Comparison of ENCODE assay signal across 1 cellular context in genomic region chr4:142893012-142893411, GRCh38.
TF ChIP-seq lines count a peak whose summit lies in the region.

No MANE protein-coding gene starts in this region.

TF ChIP-seq in GM23338, 12 proteins besides CTCF, POLR2A, EP300 and RAD21 (continued from another document):
- TF ChIP-seq NANOG (IDR thresholded peaks at IDR 0.05; ENCODE audit: borderline replicate concordance) (no peak), POLR2AphosphoS5 (IDR thresholded peaks at IDR 0.05; ENCODE audit: low read depth) (no peak), CREB1 (CRISPR knock-in tag; IDR thresholded peaks at IDR 0.05; ENCODE audit: low read depth) (no peak), EZH2 (IDR thresholded peaks at IDR 0.05; ENCODE audit: low read depth, unreplicated experiment) (no peak), ZNF331 (CRISPR knock-in tag; IDR thresholded peaks at IDR 0.05; ENCODE audit: low read depth) (no peak), REST (IDR thresholded peaks at IDR 0.05; ENCODE audit: unreplicated experiment) (no peak)
- TF ChIP-seq, protein P1, sequence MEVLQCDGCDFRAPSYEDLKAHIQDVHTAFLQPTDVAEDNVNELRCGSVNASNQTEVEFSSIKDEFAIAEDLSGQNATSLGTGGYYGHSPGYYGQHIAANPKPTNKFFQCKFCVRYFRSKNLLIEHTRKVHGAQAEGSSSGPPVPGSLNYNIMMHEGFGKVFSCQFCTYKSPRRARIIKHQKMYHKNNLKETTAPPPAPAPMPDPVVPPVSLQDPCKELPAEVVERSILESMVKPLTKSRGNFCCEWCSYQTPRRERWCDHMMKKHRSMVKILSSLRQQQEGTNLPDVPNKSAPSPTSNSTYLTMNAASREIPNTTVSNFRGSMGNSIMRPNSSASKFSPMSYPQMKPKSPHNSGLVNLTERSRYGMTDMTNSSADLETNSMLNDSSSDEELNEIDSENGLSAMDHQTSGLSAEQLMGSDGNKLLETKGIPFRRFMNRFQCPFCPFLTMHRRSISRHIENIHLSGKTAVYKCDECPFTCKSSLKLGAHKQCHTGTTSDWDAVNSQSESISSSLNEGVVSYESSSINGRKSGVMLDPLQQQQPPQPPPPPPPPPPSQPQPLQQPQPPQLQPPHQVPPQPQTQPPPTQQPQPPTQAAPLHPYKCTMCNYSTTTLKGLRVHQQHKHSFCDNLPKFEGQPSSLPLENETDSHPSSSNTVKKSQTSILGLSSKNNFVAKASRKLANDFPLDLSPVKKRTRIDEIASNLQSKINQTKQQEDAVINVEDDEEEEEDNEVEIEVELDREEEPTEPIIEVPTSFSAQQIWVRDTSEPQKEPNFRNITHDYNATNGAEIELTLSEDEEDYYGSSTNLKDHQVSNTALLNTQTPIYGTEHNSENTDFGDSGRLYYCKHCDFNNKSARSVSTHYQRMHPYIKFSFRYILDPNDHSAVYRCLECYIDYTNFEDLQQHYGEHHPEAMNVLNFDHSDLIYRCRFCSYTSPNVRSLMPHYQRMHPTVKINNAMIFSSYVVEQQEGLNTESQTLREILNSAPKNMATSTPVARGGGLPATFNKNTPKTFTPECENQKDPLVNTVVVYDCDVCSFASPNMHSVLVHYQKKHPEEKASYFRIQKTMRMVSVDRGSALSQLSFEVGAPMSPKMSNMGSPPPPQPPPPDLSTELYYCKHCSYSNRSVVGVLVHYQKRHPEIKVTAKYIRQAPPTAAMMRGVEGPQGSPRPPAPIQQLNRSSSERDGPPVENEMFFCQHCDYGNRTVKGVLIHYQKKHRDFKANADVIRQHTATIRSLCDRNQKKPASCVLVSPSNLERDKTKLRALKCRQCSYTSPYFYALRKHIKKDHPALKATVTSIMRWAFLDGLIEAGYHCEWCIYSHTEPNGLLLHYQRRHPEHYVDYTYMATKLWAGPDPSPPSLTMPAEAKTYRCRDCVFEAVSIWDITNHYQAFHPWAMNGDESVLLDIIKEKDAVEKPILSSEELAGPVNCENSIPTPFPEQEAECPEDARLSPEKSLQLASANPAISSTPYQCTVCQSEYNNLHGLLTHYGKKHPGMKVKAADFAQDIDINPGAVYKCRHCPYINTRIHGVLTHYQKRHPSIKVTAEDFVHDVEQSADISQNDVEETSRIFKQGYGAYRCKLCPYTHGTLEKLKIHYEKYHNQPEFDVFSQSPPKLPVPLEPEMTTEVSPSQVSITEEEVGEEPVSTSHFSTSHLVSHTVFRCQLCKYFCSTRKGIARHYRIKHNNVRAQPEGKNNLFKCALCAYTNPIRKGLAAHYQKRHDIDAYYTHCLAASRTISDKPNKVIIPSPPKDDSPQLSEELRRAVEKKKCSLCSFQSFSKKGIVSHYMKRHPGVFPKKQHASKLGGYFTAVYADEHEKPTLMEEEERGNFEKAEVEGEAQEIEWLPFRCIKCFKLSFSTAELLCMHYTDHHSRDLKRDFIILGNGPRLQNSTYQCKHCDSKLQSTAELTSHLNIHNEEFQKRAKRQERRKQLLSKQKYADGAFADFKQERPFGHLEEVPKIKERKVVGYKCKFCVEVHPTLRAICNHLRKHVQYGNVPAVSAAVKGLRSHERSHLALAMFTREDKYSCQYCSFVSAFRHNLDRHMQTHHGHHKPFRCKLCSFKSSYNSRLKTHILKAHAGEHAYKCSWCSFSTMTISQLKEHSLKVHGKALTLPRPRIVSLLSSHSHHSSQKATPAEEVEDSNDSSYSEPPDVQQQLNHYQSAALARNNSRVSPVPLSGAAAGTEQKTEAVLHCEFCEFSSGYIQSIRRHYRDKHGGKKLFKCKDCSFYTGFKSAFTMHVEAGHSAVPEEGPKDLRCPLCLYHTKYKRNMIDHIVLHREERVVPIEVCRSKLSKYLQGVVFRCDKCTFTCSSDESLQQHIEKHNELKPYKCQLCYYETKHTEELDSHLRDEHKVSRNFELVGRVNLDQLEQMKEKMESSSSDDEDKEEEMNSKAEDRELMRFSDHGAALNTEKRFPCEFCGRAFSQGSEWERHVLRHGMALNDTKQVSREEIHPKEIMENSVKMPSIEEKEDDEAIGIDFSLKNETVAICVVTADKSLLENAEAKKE (CRISPR knock-in tag; IDR thresholded peaks at IDR 0.05): no peak
